ENCODE assay signal across 20 cellular contexts in the genomic region with DNA sequence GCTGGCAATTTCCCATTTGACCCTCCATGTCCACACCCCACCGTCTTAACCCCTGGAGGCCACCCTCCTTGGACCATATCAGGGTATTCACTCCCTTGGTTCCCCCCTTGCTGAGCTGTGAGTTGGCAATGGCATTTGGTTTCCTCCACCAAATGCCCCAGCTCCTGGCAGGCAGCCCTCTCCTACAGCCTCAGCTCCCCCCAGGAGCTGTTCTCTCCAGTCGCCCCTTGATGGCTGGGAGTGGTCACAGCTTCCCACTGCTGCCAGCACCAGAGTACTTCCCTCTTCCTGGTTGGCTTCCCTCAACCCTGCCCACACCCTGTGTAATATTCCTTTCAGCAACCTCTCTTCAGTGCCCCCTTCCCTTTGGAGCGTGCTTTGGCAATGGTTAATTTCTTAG.
A peak's percentile ranks its signal among the peaks of the same experiment; 100 is the strongest.
DNase-seq lines count a peak whose midpoint lies in the region; ATAC-seq and TF ChIP-seq lines count a peak whose summit lies in the region.
"Had no signal": no experiment of that assay in that cellular context is flagged by ENCODE, and none has a peak within 500 bp of the region (broad histone marks: within the 10 kb centered on the region; RNA-seq: fewer than 3 reads in every experiment).

No MANE protein-coding gene starts in this region.

- peaks cover 32% of the 10 kb centered on the region for H3K4me1 ChIP-seq in A673 (ENCODE audit: insufficient read depth, low read length, poor library complexity, severe bottlenecking)
- no peaks in the 10 kb centered on the region for H3K4me1 ChIP-seq in IMR-90 (ENCODE audit: control insufficient read depth, insufficient read depth, low read length)
- peaks cover 20 to 65% (median 23%) of the 10 kb centered on the region in 3 donors for H3K4me1 ChIP-seq in esophagus squamous epithelium
- peaks cover 10 to 30% (median 23%) of the 10 kb centered on the region in 4 donors for H3K4me1 ChIP-seq in stomach
- H3K4me1 ChIP-seq: SJSA1 had no signal

- CTCF ChIA-PET in A673 (lab: Charles Lee): no interaction called here
- CTCF ChIA-PET in IMR-90 (lab: Yijun Ruan, JAX): no interaction called here

- no peak overlapping the region for H4K91ac ChIP-seq in IMR-90 (ENCODE audit: insufficient read depth, low read depth, low read length)

- H4K5ac ChIP-seq in IMR-90 (ENCODE audit: low read depth, low read length): no peak overlapping the region

- no peaks in the 10 kb centered on the region for H3K27me3 ChIP-seq in A673 (replicated peaks; ENCODE audit: insufficient read depth, low read depth, low read length, poor library complexity)
- H3K27me3 ChIP-seq in IMR-90 (ENCODE audit: control insufficient read depth, insufficient read depth, low read length): peaks cover 15% of the 10 kb centered on the region
- peaks cover 0 to 26% (median 0%) of the 10 kb centered on the region in 4 donors for H3K27me3 ChIP-seq in esophagus squamous epithelium
- no peaks in the 10 kb centered on the region for H3K27me3 ChIP-seq in stomach

- no peak overlapping the region for H3K9ac ChIP-seq in IMR-90 (ENCODE audit: low read depth, low read length)
- H3K9ac ChIP-seq: GM23248 had no signal

- no peak overlapping the region for H2BK15ac ChIP-seq in IMR-90 (ENCODE audit: low read depth, low read length)

- no peak overlapping the region for H3K27ac ChIP-seq in A673 (ENCODE audit: low read depth, low read length, poor library complexity, severe bottlenecking)
- no peak overlapping the region for H3K27ac ChIP-seq in IMR-90 (ENCODE audit: insufficient read depth, low read length)
- H3K27ac ChIP-seq in esophagus squamous epithelium: peak overlapping the region in 3 of 4 donors; percentile 1 to 71 (median 69)
- H3K27ac ChIP-seq in stomach: peak overlapping the region in 3 of 5 donors; percentile 41 to 88 (median 52)
- H3K27ac ChIP-seq: GM23248, PC-9, SJSA1 had no signal

- WGBS in IMR-90 (ENCODE audit: extremely low coverage in 2 of 2, insufficient read length in 1 of 2), 2 experiments: no CpG with 5 or more reads among the region's 3 CpGs
- WGBS in esophagus squamous epithelium, 2 donors: 55 to 57% methylated on average over 3 of the region's 3 CpGs
- WGBS in stomach, 5 donors: 46 to 60% (median 53%) methylated on average over 3 of the region's 3 CpGs

- BruUV-seq in A673 (replicated peaks; lab: Mats Ljungman, UMichigan): no TSS peak
- BruUV-seq in IMR-90 (replicated peaks; lab: Mats Ljungman, UMichigan): no TSS peak

- H3K36me3 ChIP-seq in A673 (ENCODE audit: insufficient read depth, low read length, poor library complexity, severe bottlenecking) (no peaks in the 10 kb centered on the region), IMR-90 (ENCODE audit: control insufficient read depth, insufficient read depth, low read length) (no peaks in the 10 kb centered on the region), esophagus squamous epithelium (no peaks in the 10 kb centered on the region), stomach (no peaks in the 10 kb centered on the region)
- H3K36me3 ChIP-seq: SJSA1 had no signal

- no peak overlapping the region for H2BK120ac ChIP-seq in IMR-90 (ENCODE audit: low read depth, low read length)

- no peak overlapping the region for H2BK20ac ChIP-seq in IMR-90 (ENCODE audit: low read depth, low read length)

- no peak overlapping the region for H3K18ac ChIP-seq in IMR-90 (ENCODE audit: low read depth, low read length)

- no peak overlapping the region for H3K23ac ChIP-seq in IMR-90 (ENCODE audit: low read depth, low read length)

- dilution Hi-C loops in IMR-90 (cut with HindIII; ENCODE audit: low sequenced_read_pairs, unreplicated experiment): no loop called here

- TF ChIP-seq RAD21 in IMR-90 (IDR thresholded peaks at IDR 0.05; ENCODE audit: low read length): no peak

- in situ Hi-C loops in IMR-90 (cut with MboI; ENCODE audit: low sequenced_read_pairs): no loop called here

- H3K9me3 ChIP-seq in A673 (ENCODE audit: low read depth, low read length, poor library complexity, severe bottlenecking) (no peaks in the 10 kb centered on the region), IMR-90 (ENCODE audit: control insufficient read depth, insufficient read depth, low read length) (no peaks in the 10 kb centered on the region), esophagus squamous epithelium (no peaks in the 10 kb centered on the region), stomach (no peaks in the 10 kb centered on the region)
- H3K9me3 ChIP-seq: SJSA1 had no signal

- TF ChIP-seq POLR2A in IMR-90 (IDR thresholded peaks at IDR 0.05; ENCODE audit: low read depth, low read length) (no peak), esophagus squamous epithelium (IDR thresholded peaks at IDR 0.05) (no peak), stomach (IDR thresholded peaks at IDR 0.05) (no peak)

- H2BK5ac ChIP-seq in IMR-90 (ENCODE audit: low read depth, low read length, poor library complexity, severe bottlenecking): no peak overlapping the region

- DNase-seq in A673 (ENCODE audit: low spot score) (peak; percentile 38), IMR-90 (no peak), esophagus squamous epithelium (lab: John Stamatoyannopoulos, UW) (no peak), stomach (no peak), NCI-H82 treated with DMSO at 0.1 percent for 48 hours (lab: John Stamatoyannopoulos, UW; ENCODE audit: unreplicated experiment) (no peak)
- no peak for DNase-seq in activated effector memory CD4-positive, alpha-beta T cell treated with anti-CD3 and anti-CD28 coated beads, Interleukin-2, amount 50 U/mL, for 16 hours
- DNase-seq: Calu3; CD4-positive, alpha-beta memory T cell; GM23248; NCI-H1105; NCI-H1694; NCI-H2107; NCI-H2227 treated with DMSO at 0.1 percent for 48 hours; NCI-H524; NCI-H82; PC-9 had no signal

- no peak overlapping the region for H3K4me2 ChIP-seq in IMR-90 (ENCODE audit: low read depth, low read length)
- H3K4me2 ChIP-seq: PC-9 had no signal

- ATAC-seq in IMR-90 (ENCODE audit: low read depth) (no peak), GM19463 (IDR thresholded peaks at IDR 0.05; ENCODE audit: unreplicated experiment) (no peak)
- ATAC-seq: HCT116, K562 had no signal

- TF ChIP-seq CTCF in A673 (conservative IDR thresholded peaks at IDR 0.05; ENCODE audit: low read depth, low read length) (no peak), IMR-90 (conservative IDR thresholded peaks at IDR 0.05; ENCODE audit: low read depth, low read length) (no peak), esophagus squamous epithelium (IDR thresholded peaks at IDR 0.05) (no peak), stomach (IDR thresholded peaks at IDR 0.05) (no peak)

- no peaks in the 10 kb centered on the region for H3K9me1 ChIP-seq in IMR-90 (ENCODE audit: insufficient read depth, low read length)

- H3K56ac ChIP-seq in IMR-90 (ENCODE audit: extremely low read depth, insufficient read depth, low read length): no peak overlapping the region

- no peak overlapping the region for H3K14ac ChIP-seq in IMR-90 (replicated peaks; ENCODE audit: low read depth, low read length)

- H3K79me1 ChIP-seq in IMR-90 (ENCODE audit: low read depth in 1 of 2, low read length in 2 of 2): no peaks in the 10 kb centered on the region

- no peak overlapping the region for H3K4ac ChIP-seq in IMR-90 (ENCODE audit: low read depth, low read length)

- no peaks in the 10 kb centered on the region for H4K20me1 ChIP-seq in IMR-90 (ENCODE audit: insufficient read depth, low read length)

- H3K4me3 ChIP-seq in A673 (ENCODE audit: low read depth, low read length, poor library complexity, severe bottlenecking): no peak overlapping the region
- H3K4me3 ChIP-seq in IMR-90 (ENCODE audit: insufficient read depth, low read depth, low read length): no peak overlapping the region
- H3K4me3 ChIP-seq in esophagus squamous epithelium: no peak overlapping the region
- H3K4me3 ChIP-seq in stomach: no peak overlapping the region
- H3K4me3 ChIP-seq: GM23248, K562, PC-9, SJSA1 had no signal

- H2AK9ac ChIP-seq in IMR-90 (replicated peaks; ENCODE audit: low read depth, low read length, poor library complexity): peak overlapping the region; percentile 8

- intact Hi-C loops in A673 (cut with micrococcal nuclease; ENCODE audit: unreplicated experiment) (loop anchor here (5.0 kb wide), 1 partner anchor 258 kb away; a partner anchor contains a TSS), IMR-90 (cut with micrococcal nuclease) (no loop called here), esophagus squamous epithelium (cut with DNase I) (no loop called here), stomach (cut with DNase I; ENCODE audit: low total_unique reads) (no loop called here)

- H2AK5ac ChIP-seq in IMR-90 (ENCODE audit: low read depth, low read length): no peak overlapping the region

- H2AFZ ChIP-seq in IMR-90 (replicated peaks; ENCODE audit: low read length, poor library complexity): no peak overlapping the region
- H2AFZ ChIP-seq: GM23248, PC-9 had no signal

- H4K8ac ChIP-seq in IMR-90 (ENCODE audit: low read depth in 2 of 2, low read length in 2 of 2): no peak overlapping the region

- POLR2A ChIA-PET in A673 (lab: Charles Lee; ENCODE audit: low non-redundant PET): no interaction called here
- POLR2A ChIA-PET in IMR-90 (lab: Charles Lee; ENCODE audit: unreplicated experiment): no interaction called here

- TF ChIP-seq EP300 in stomach (IDR thresholded peaks at IDR 0.05): no peak

TF ChIP-seq in IMR-90, 13 proteins besides CTCF, POLR2A, EP300 and RAD21 (continues in another document):
- TF ChIP-seq FOS (IDR thresholded peaks at IDR 0.05; ENCODE audit: low read depth, low read length) (no peak), CHD1 (IDR thresholded peaks at IDR 0.05; ENCODE audit: low read depth, low read length) (no peak), RFX5 (IDR thresholded peaks at IDR 0.05; ENCODE audit: low read depth, low read length) (no peak), BHLHE40 (IDR thresholded peaks at IDR 0.05; ENCODE audit: low read depth, low read length) (no peak), NFE2L2 (IDR thresholded peaks at IDR 0.05; ENCODE audit: low read depth, low read length) (no peak), MXI1 (IDR thresholded peaks at IDR 0.05; ENCODE audit: borderline replicate concordance, low read depth, low read length) (no peak)
- TF ChIP-seq, protein P1, sequence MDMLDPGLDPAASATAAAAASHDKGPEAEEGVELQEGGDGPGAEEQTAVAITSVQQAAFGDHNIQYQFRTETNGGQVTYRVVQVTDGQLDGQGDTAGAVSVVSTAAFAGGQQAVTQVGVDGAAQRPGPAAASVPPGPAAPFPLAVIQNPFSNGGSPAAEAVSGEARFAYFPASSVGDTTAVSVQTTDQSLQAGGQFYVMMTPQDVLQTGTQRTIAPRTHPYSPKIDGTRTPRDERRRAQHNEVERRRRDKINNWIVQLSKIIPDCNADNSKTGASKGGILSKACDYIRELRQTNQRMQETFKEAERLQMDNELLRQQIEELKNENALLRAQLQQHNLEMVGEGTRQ (IDR thresholded peaks at IDR 0.05; ENCODE audit: low read depth, low read length): no peak

Comparison
In these comparisons a context has a peak if more than half of its experiments do, and no peak if none do; other contexts are left out.
1. H3K27ac ChIP-seq: peak in esophagus squamous epithelium (3 of 4) and stomach (3 of 5); none in A673 (single experiment) and IMR-90 (single experiment).